Comparison of ENCODE assay signal across 13 cellular contexts in genomic region chr2:144477943-144478283, GRCh38. TPM values are rescaled to one million over a fixed set of nuclear protein-coding genes. Genes with fewer than 3 reads are reported as not detected.
A peak's percentile ranks its signal among the peaks of the same experiment; 100 is the strongest.
DNase-seq lines count a peak whose midpoint lies in the region; TF ChIP-seq lines count a peak whose summit lies in the region.
"Had no signal": no experiment of that assay in that cellular context is flagged by ENCODE, and none has a peak within 500 bp of the region (broad histone marks: within the 10 kb centered on the region; RNA-seq: fewer than 3 reads in every experiment).

No MANE protein-coding gene starts in this region.

- H3K27me3 ChIP-seq in right atrium auricular region: no peaks in the 10 kb centered on the region

- H3K9me3 Mint-ChIP-seq in mesothelial cell of epicardium: no peaks in the 10 kb centered on the region
- H3K9me3 Mint-ChIP-seq: naive thymus-derived CD8-positive, alpha-beta T cell; T-cell had no signal

- H3K36me3 Mint-ChIP-seq in mesothelial cell of epicardium: no peaks in the 10 kb centered on the region
- H3K36me3 Mint-ChIP-seq: naive thymus-derived CD8-positive, alpha-beta T cell; T-cell had no signal

- no peak overlapping the region for H3K4me3 ChIP-seq in right atrium auricular region

- H3K9me3 ChIP-seq in right atrium auricular region: no peaks in the 10 kb centered on the region

- H3K27me3 Mint-ChIP-seq in mesothelial cell of epicardium (ENCODE audit: low read depth): no peaks in the 10 kb centered on the region
- H3K27me3 Mint-ChIP-seq: naive thymus-derived CD8-positive, alpha-beta T cell; T-cell had no signal

- H3K27ac Mint-ChIP-seq in mesothelial cell of epicardium: peak overlapping the region; percentile 87
- H3K27ac Mint-ChIP-seq: T-cell had no signal

- no peaks in the 10 kb centered on the region for H3K36me3 ChIP-seq in right atrium auricular region

- intact Hi-C loops in cardiac septum (cut with DNase I): no loop called here

- peaks cover 76% of the 10 kb centered on the region for H3K4me1 Mint-ChIP-seq in mesothelial cell of epicardium

- TF ChIP-seq CTCF in right atrium auricular region (IDR thresholded peaks at IDR 0.05): no peak
- TF ChIP-seq CTCF in mesothelial cell of epicardium (IDR thresholded peaks at IDR 0.05; ENCODE audit: unreplicated experiment): no peak

- no peak for DNase-seq in right atrium auricular region (ENCODE audit: low spot score)
- no peak for DNase-seq in cardiac septum (ENCODE audit: low spot score)
- no peak for DNase-seq in mesothelial cell of epicardium (ENCODE audit: low spot score in 2 of 2, unreplicated experiment in 2 of 2)
- DNase-seq in LoVo (ENCODE audit: low spot score): no peak
- DNase-seq in AML-193 (lab: John Stamatoyannopoulos, UW): no peak
- no peak for DNase-seq in OCI-M1 (lab: John Stamatoyannopoulos, UW)
- no peak for DNase-seq in NAMALWA (ENCODE audit: low spot score)
- DNase-seq: activated CD4-positive, alpha-beta T cell treated with anti-CD3 and anti-CD28 coated beads for 48 hours; naive thymus-derived CD8-positive, alpha-beta T cell; NCI-H1436 treated with DMSO at 0.1 percent for 48 hours; small intestine; T-cell had no signal

- H3K27ac ChIP-seq in right atrium auricular region: peak overlapping the region; percentile 29 to 40
- peak overlapping the region; percentile 81 for H3K27ac ChIP-seq in cingulate gyrus (ENCODE audit: low read depth, low read length)

- H3K4me3 Mint-ChIP-seq in mesothelial cell of epicardium: no peak overlapping the region
- H3K4me3 Mint-ChIP-seq: T-cell had no signal

- peaks cover 0 to 83% of the 10 kb centered on the region in 2 donors for H3K4me1 ChIP-seq in right atrium auricular region

RNA-seq across cellular contexts. Expression of gene ZEB2, which starts 42.0 kb away (rescaled TPM):
- total RNA-seq in right atrium auricular region (10 to 100 TPM; 76.1 to 91.7 TPM), cardiac septum (122 TPM), mesothelial cell of epicardium (105 to 111 TPM (median 110 TPM) in 3 replicates)
